In genomic region chr11:33554219-33554618, GRCh38 we compare ENCODE assay signal across 2 cellular contexts.
TF ChIP-seq lines count a peak whose summit lies in the region.

No MANE protein-coding gene starts in this region.

TF ChIP-seq in SK-N-SH, 30 proteins besides CTCF, POLR2A, EP300 and RAD21 (continued from another document):
- TF ChIP-seq, protein P1, sequence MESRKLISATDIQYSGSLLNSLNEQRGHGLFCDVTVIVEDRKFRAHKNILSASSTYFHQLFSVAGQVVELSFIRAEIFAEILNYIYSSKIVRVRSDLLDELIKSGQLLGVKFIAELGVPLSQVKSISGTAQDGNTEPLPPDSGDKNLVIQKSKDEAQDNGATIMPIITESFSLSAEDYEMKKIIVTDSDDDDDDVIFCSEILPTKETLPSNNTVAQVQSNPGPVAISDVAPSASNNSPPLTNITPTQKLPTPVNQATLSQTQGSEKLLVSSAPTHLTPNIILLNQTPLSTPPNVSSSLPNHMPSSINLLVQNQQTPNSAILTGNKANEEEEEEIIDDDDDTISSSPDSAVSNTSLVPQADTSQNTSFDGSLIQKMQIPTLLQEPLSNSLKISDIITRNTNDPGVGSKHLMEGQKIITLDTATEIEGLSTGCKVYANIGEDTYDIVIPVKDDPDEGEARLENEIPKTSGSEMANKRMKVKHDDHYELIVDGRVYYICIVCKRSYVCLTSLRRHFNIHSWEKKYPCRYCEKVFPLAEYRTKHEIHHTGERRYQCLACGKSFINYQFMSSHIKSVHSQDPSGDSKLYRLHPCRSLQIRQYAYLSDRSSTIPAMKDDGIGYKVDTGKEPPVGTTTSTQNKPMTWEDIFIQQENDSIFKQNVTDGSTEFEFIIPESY (IDR thresholded peaks at IDR 0.05; ENCODE audit: borderline replicate concordance, low read depth), result no peak
- TF ChIP-seq NRF1 (IDR thresholded peaks at IDR 0.05; ENCODE audit: low read depth, low read length) (no peak), RCOR1 (IDR thresholded peaks at IDR 0.05; ENCODE audit: low read length) (no peak), FOXM1 (IDR thresholded peaks at IDR 0.05; ENCODE audit: low read depth) (no peak), GATA2 (CRISPR knock-in tag; IDR thresholded peaks at IDR 0.05) (no peak), TEAD4 (IDR thresholded peaks at IDR 0.05; ENCODE audit: borderline replicate concordance, insufficient read depth) (no peak), FOSL2 (IDR thresholded peaks at IDR 0.05; ENCODE audit: borderline replicate concordance, low read depth) (no peak)
- TF ChIP-seq, protein P2, sequence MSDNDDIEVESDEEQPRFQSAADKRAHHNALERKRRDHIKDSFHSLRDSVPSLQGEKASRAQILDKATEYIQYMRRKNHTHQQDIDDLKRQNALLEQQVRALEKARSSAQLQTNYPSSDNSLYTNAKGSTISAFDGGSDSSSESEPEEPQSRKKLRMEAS (IDR thresholded peaks at IDR 0.05; ENCODE audit: low read depth), result no peak
TF ChIP-seq in SK-N-SH: peak in this region for 0.

TF ChIP-seq in SK-N-SH treated with all-trans-retinoic acid at 6 μM for 48 hours, 23 proteins besides CTCF, POLR2A, EP300 and RAD21 (continued from another document):
- TF ChIP-seq ISL1 (CRISPR knock-in tag; IDR thresholded peaks at IDR 0.05), result no peak
- TF ChIP-seq TOX (CRISPR knock-in tag; IDR thresholded peaks at IDR 0.05; ENCODE audit: borderline replicate concordance), result no peak
- no peak for TF ChIP-seq OSR1 (CRISPR knock-in tag; IDR thresholded peaks at IDR 0.05)
- TF ChIP-seq, protein P3, sequence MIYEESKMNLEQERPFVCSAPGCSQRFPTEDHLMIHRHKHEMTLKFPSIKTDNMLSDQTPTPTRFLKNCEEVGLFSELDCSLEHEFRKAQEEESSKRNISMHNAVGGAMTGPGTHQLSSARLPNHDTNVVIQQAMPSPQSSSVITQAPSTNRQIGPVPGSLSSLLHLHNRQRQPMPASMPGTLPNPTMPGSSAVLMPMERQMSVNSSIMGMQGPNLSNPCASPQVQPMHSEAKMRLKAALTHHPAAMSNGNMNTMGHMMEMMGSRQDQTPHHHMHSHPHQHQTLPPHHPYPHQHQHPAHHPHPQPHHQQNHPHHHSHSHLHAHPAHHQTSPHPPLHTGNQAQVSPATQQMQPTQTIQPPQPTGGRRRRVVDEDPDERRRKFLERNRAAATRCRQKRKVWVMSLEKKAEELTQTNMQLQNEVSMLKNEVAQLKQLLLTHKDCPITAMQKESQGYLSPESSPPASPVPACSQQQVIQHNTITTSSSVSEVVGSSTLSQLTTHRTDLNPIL (CRISPR knock-in tag; IDR thresholded peaks at IDR 0.05; ENCODE audit: low read depth), result no peak
- TF ChIP-seq TSHZ2 (CRISPR knock-in tag; IDR thresholded peaks at IDR 0.05), result no peak
